In the genomic region with DNA sequence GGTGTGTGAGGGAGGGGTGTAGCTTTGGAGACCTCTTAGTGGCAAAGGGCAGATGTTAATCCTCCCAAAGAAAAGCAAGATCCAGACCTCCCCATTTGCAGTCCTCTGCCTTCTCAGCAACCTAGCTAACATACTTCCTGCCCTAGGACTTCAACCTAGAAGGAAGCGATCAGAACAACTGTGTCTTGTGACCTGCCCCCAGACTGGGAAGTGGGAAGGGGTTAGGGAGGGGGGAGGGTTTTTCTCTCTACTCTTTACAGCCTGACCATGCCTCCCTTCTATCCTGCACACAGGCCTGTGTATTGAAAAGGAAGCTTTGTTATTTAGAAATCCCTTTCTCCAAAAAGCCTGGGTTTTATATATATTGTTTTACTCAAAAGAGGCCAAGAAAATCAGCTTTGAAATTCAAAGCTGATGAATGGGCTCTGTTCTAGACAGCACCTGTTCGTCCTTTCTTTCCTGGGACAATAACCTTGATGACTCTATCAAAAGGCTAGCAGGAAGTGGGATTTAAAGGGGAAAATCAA, we compare ENCODE assay signal across 20 cellular contexts. TPM values are rescaled to one million over a fixed set of nuclear protein-coding genes. Genes with fewer than 3 reads are reported as not detected.
DNase-seq lines count a peak whose midpoint lies in the region; ATAC-seq, FAIRE-seq and TF ChIP-seq lines count a peak whose summit lies in the region.
"Had no signal": no experiment of that assay in that cellular context is flagged by ENCODE, and none has a peak within 500 bp of the region (broad histone marks: within the 10 kb centered on the region; RNA-seq: fewer than 3 reads in every experiment).

No MANE protein-coding gene starts in this region.

- H3K27ac ChIP-seq in astrocyte (ENCODE audit: low read depth, low read length), result no peak overlapping the region
- H3K27ac ChIP-seq: RWPE1, thyroid gland had no signal

- no peaks in the 10 kb centered on the region for H4K20me1 ChIP-seq in astrocyte (ENCODE audit: insufficient read depth, low read length)

- no peak for FAIRE-seq in astrocyte (lab: Jason Lieb, UNC)
- FAIRE-seq: endometrium had no signal

- no peaks in the 10 kb centered on the region for H3K36me3 ChIP-seq in H7 (replicated peaks; ENCODE audit: control insufficient read depth, insufficient read depth, low read length)
- H3K36me3 ChIP-seq in astrocyte (ENCODE audit: insufficient read depth, low read length), result no peaks in the 10 kb centered on the region
- no peaks in the 10 kb centered on the region for H3K36me3 ChIP-seq in mucosa of descending colon (ENCODE audit: low read depth)
- H3K36me3 ChIP-seq: thyroid gland had no signal

- H3K9me3 Mint-ChIP-seq in astrocyte (ENCODE audit: unreplicated experiment), result no peaks in the 10 kb centered on the region
- H3K9me3 Mint-ChIP-seq: activated CD4-positive, alpha-beta memory T cell treated with anti-CD3 and anti-CD28 coated beads for 36 hours; activated T-cell treated with anti-CD3 and anti-CD28 coated beads, Interleukin-2, amount 50 U/mL, for 4 hours; naive thymus-derived CD4-positive, alpha-beta T cell; stimulated activated effector memory CD8-positive, alpha-beta T cell treated with anti-CD3 and anti-CD28 coated beads, Interleukin-12 subunit alpha, Interleukin-12 subunit beta, amount 100 ng/mL, for 72 hours had no signal

- no peaks in the 10 kb centered on the region for H3K36me3 Mint-ChIP-seq in astrocyte (ENCODE audit: low read depth, unreplicated experiment)
- H3K36me3 Mint-ChIP-seq: activated CD4-positive, alpha-beta memory T cell treated with anti-CD3 and anti-CD28 coated beads for 36 hours; stimulated activated effector memory CD8-positive, alpha-beta T cell treated with anti-CD3 and anti-CD28 coated beads, Interleukin-12 subunit alpha, Interleukin-12 subunit beta, amount 100 ng/mL, for 72 hours had no signal

- no peak overlapping the region for H3K4me3 Mint-ChIP-seq in astrocyte (ENCODE audit: unreplicated experiment)
- H3K4me3 Mint-ChIP-seq: activated CD4-positive, alpha-beta memory T cell treated with anti-CD3 and anti-CD28 coated beads for 36 hours; activated T-cell treated with anti-CD3 and anti-CD28 coated beads, Interleukin-2, amount 50 U/mL, for 4 hours; naive thymus-derived CD4-positive, alpha-beta T cell; stimulated activated effector memory CD8-positive, alpha-beta T cell treated with anti-CD3 and anti-CD28 coated beads, Interleukin-12 subunit alpha, Interleukin-12 subunit beta, amount 100 ng/mL, for 72 hours had no signal

- no peak overlapping the region for H3K9ac ChIP-seq in astrocyte (ENCODE audit: low read length)

- no peak overlapping the region for H3K4me3 ChIP-seq in H7 (ENCODE audit: insufficient read depth, low read depth, low read length)
- no peak overlapping the region for H3K4me3 ChIP-seq in astrocyte (ENCODE audit: insufficient read depth, low read depth, low read length)
- no peak overlapping the region for H3K4me3 ChIP-seq in mucosa of descending colon
- H3K4me3 ChIP-seq: lung, thyroid gland had no signal

- H3K9me3 ChIP-seq in astrocyte (ENCODE audit: insufficient read depth, low read depth, low read length), result no peaks in the 10 kb centered on the region
- no peaks in the 10 kb centered on the region for H3K9me3 ChIP-seq in mucosa of descending colon
- H3K9me3 ChIP-seq: thyroid gland had no signal

- DNase-seq in H7, result peak; percentile 39
- peak; percentile 22 to 59 for DNase-seq in NCI-H1930 (lab: John Stamatoyannopoulos, UW)
- no peak for DNase-seq in astrocyte (ENCODE audit: low read depth)
- DNase-seq in mucosa of descending colon, result peak in 1 of 3 donors; percentile 2
- no peak for DNase-seq in NCI-H1436 (lab: John Stamatoyannopoulos, UW)
- DNase-seq in LoVo (ENCODE audit: low spot score), result no peak
- no peak for DNase-seq in NOMO-1 treated with DMSO at 0.1 percent for 48 hours (lab: John Stamatoyannopoulos, UW; ENCODE audit: unreplicated experiment)
- DNase-seq: activated CD4-positive, alpha-beta memory T cell treated with anti-CD3 and anti-CD28 coated beads for 36 hours; activated naive CD4-positive, alpha-beta T cell treated with anti-CD3 and anti-CD28 coated beads, Interleukin-2, amount 50 U/mL, for 16 hours; activated T-cell treated with anti-CD3 and anti-CD28 coated beads, Interleukin-2, amount 50 U/mL, for 4 hours; AML-193; Karpas-422; naive thymus-derived CD4-positive, alpha-beta T cell; NCI-H187; thyroid gland had no signal

- H3K4me2 ChIP-seq in astrocyte (ENCODE audit: low read length), result no peak overlapping the region

- H3K27me3 Mint-ChIP-seq in astrocyte (ENCODE audit: low read depth, unreplicated experiment), result no peaks in the 10 kb centered on the region
- H3K27me3 Mint-ChIP-seq: activated CD4-positive, alpha-beta memory T cell treated with anti-CD3 and anti-CD28 coated beads for 36 hours; naive thymus-derived CD4-positive, alpha-beta T cell had no signal

- H3K27me3 ChIP-seq in H7 (ENCODE audit: control insufficient read depth, insufficient read depth, low read length), result no peaks in the 10 kb centered on the region
- H3K27me3 ChIP-seq in astrocyte (ENCODE audit: insufficient read depth, low read length), result no peaks in the 10 kb centered on the region
- H3K27me3 ChIP-seq: thyroid gland had no signal

- no peak overlapping the region for H2AFZ ChIP-seq in astrocyte (ENCODE audit: low read depth, low read length)

- peak; percentile 33 for ATAC-seq in mucosa of descending colon
- no peak for ATAC-seq in HG03045 (IDR thresholded peaks at IDR 0.05; ENCODE audit: unreplicated experiment)
- ATAC-seq: activated T-cell treated with anti-CD3 and anti-CD28 coated beads, Interleukin-2, amount 50 U/mL, for 4 hours; naive thymus-derived CD4-positive, alpha-beta T cell; stimulated activated effector memory CD8-positive, alpha-beta T cell treated with anti-CD3 and anti-CD28 coated beads, Interleukin-12 subunit alpha, Interleukin-12 subunit beta, amount 100 ng/mL, for 72 hours had no signal

- H3K4me1 ChIP-seq in astrocyte (ENCODE audit: insufficient read depth, low read length), result no peaks in the 10 kb centered on the region
- no peaks in the 10 kb centered on the region for H3K4me1 ChIP-seq in mucosa of descending colon (ENCODE audit: low read depth)
- H3K4me1 ChIP-seq: thyroid gland had no signal

- intact Hi-C loops in mucosa of descending colon (cut with DNase I, micrococcal nuclease), result no loop called here

- H3K4me1 Mint-ChIP-seq in astrocyte (ENCODE audit: low read depth, unreplicated experiment), result peaks cover 3% of the 10 kb centered on the region
- H3K4me1 Mint-ChIP-seq: stimulated activated effector memory CD8-positive, alpha-beta T cell treated with anti-CD3 and anti-CD28 coated beads, Interleukin-12 subunit alpha, Interleukin-12 subunit beta, amount 100 ng/mL, for 72 hours had no signal

- H3K27ac Mint-ChIP-seq in astrocyte (ENCODE audit: unreplicated experiment), result peak overlapping the region; percentile 47
- H3K27ac Mint-ChIP-seq: activated CD4-positive, alpha-beta memory T cell treated with anti-CD3 and anti-CD28 coated beads for 36 hours; naive thymus-derived CD4-positive, alpha-beta T cell; stimulated activated effector memory CD8-positive, alpha-beta T cell treated with anti-CD3 and anti-CD28 coated beads, Interleukin-12 subunit alpha, Interleukin-12 subunit beta, amount 100 ng/mL, for 72 hours had no signal

- TF ChIP-seq CTCF in astrocyte (IDR thresholded peaks at IDR 0.05; ENCODE audit: insufficient read depth, low read depth, low read length), result no peak
- no peak for TF ChIP-seq CTCF in mucosa of descending colon (IDR thresholded peaks at IDR 0.05)

- no peaks in the 10 kb centered on the region for H3K79me2 ChIP-seq in astrocyte (ENCODE audit: insufficient read depth, low read length)

RNA-seq across cellular contexts. Expression of gene SMS, which starts 35.2 kb away (rescaled TPM):
- total RNA-seq in H7 (2014; rRNA removed; shearing (Covaris generic)), result 396 and 418 TPM in 2 replicates
- total RNA-seq in astrocyte (134 and 187 TPM in 2 replicates), mucosa of descending colon (10 to 100 TPM; 42.4 to 71.1 (median 56.1) TPM)

RNA-seq across cellular contexts. Expression of gene YY2, which starts 49.5 kb away (rescaled TPM):
- total RNA-seq in H7 (2014; rRNA removed; shearing (Covaris generic)), result 0.10 and 0.30 TPM in 2 replicates
- total RNA-seq in astrocyte (2.0 and 3.4 TPM in 2 replicates), mucosa of descending colon (1 to 10 TPM; 1.2 to 1.9 (median 1.9) TPM)

Comparison
In these comparisons a context has a peak if more than half of its experiments do, and no peak if none do; other contexts are left out.
1. DNase-seq: peak in H7 (single experiment) and NCI-H1930 (2 of 2); none in astrocyte (single experiment), NCI-H1436 (single experiment), LoVo (single experiment) and NOMO-1 treated with DMSO at 0.1 percent for 48 hours (single experiment).